ENCODE assay signal across 12 cellular contexts in the genomic region with DNA sequence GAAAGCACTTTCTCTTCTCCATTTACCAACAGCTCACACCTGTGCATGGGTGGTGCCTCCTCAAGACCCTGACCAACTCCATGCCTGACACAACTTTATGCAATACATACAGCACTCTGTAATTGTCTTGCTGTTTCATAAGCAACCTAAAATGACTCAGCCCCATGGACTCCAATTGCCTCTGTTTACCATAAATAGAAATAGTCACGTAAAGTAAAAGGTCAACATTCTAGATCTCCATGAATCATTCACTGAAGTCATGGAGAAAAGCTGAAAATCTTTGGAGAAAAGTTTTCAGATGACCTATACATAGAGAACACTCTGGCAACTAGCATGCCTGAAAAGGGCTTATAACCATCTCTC.
DNase-seq lines count a peak whose midpoint lies in the region; FAIRE-seq and TF ChIP-seq lines count a peak whose summit lies in the region.
"Had no signal": no experiment of that assay in that cellular context is flagged by ENCODE, and none has a peak within 500 bp of the region (broad histone marks: within the 10 kb centered on the region; RNA-seq: fewer than 3 reads in every experiment).

No MANE protein-coding gene starts in this region.

- H3K9me3 Mint-ChIP-seq in MCF 10A (ENCODE audit: unreplicated experiment) = no peaks in the 10 kb centered on the region
- H3K9me3 Mint-ChIP-seq in astrocyte (ENCODE audit: unreplicated experiment) = peaks cover 2% of the 10 kb centered on the region
- H3K9me3 Mint-ChIP-seq: type B pancreatic cell had no signal

- H3K36me3 ChIP-seq in breast epithelium (no peaks in the 10 kb centered on the region), astrocyte (ENCODE audit: insufficient read depth, low read length) (no peaks in the 10 kb centered on the region), uterus (no peaks in the 10 kb centered on the region)

- FAIRE-seq in astrocyte (lab: Jason Lieb, UNC) = peak; percentile 98

- POLR2A ChIA-PET in MCF 10A (lab: Yijun Ruan, JAX) = interaction anchor here (0.7 to 1.6 kb wide), 11 partner anchors 8 to 129 kb away, joined by 3 to 6 read pairs (median 3); partner anchors contain the start of gene OGA

- TF ChIP-seq POLR2A in breast epithelium (IDR thresholded peaks at IDR 0.05) (no peak), uterus (IDR thresholded peaks at IDR 0.05) (no peak)

- H3K27ac ChIP-seq in breast epithelium (no peak overlapping the region), astrocyte (ENCODE audit: low read depth, low read length) (peak overlapping the region; percentile 74), uterus (peak overlapping the region; percentile 58 to 74)

- no peak overlapping the region for H3K4me3 ChIP-seq in breast epithelium
- peak overlapping the region; percentile 13 for H3K4me3 ChIP-seq in astrocyte (ENCODE audit: insufficient read depth, low read depth, low read length)
- H3K4me3 ChIP-seq in uterus = no peak overlapping the region
- H3K4me3 ChIP-seq: spleen had no signal

- H3K27ac Mint-ChIP-seq in MCF 10A (ENCODE audit: low read depth, unreplicated experiment) = peak overlapping the region; percentile 77
- peak overlapping the region; percentile 91 for H3K27ac Mint-ChIP-seq in astrocyte (ENCODE audit: unreplicated experiment)
- H3K27ac Mint-ChIP-seq: type B pancreatic cell had no signal

- H3K9ac ChIP-seq in astrocyte (ENCODE audit: low read length) = peak overlapping the region; percentile 53

- H3K4me1 Mint-ChIP-seq in MCF 10A (ENCODE audit: insufficient read depth, unreplicated experiment) (peaks cover 40% of the 10 kb centered on the region), astrocyte (ENCODE audit: low read depth, unreplicated experiment) (peaks cover 61% of the 10 kb centered on the region)

- H2AFZ ChIP-seq in astrocyte (ENCODE audit: low read depth, low read length) = no peak overlapping the region

- no peaks in the 10 kb centered on the region for H3K4me1 ChIP-seq in breast epithelium
- H3K4me1 ChIP-seq in astrocyte (ENCODE audit: insufficient read depth, low read length) = peaks cover 44% of the 10 kb centered on the region
- peaks cover 4 to 15% of the 10 kb centered on the region in 2 donors for H3K4me1 ChIP-seq in uterus

- no peaks in the 10 kb centered on the region for H4K20me1 ChIP-seq in astrocyte (ENCODE audit: insufficient read depth, low read length)

- no TSS peak for BruUV-seq in MCF 10A (replicated peaks; lab: Mats Ljungman, UMichigan)

- H3K27me3 ChIP-seq in breast epithelium (no peaks in the 10 kb centered on the region), astrocyte (ENCODE audit: insufficient read depth, low read length) (no peaks in the 10 kb centered on the region), uterus (no peaks in the 10 kb centered on the region)
- H3K27me3 ChIP-seq: spleen had no signal

- DNase-seq in MCF 10A (ENCODE audit: unreplicated experiment) (peak; percentile 85), breast epithelium (ENCODE audit: low spot score in 2 of 2) (no peak), astrocyte (ENCODE audit: low read depth) (peak; percentile 91), hepatic stellate cell (ENCODE audit: low spot score) (peak; percentile 48), uterus (no peak), NCI-H510A treated with DMSO at 0.1 percent for 48 hours (lab: John Stamatoyannopoulos, UW) (no peak), NCI-H2227 treated with DMSO at 0.1 percent for 48 hours (lab: John Stamatoyannopoulos, UW) (no peak)
- no peak for DNase-seq in effector CD8-positive, alpha-beta T cell (lab: John Stamatoyannopoulos, UW)
- DNase-seq: AML-193; NK-92 treated with Interleukin-12 subunit alpha and Interleukin-12 subunit beta, amount 100 ng/mL, for 24 hours; spleen had no signal

- peaks cover 5% of the 10 kb centered on the region for H3K36me3 Mint-ChIP-seq in MCF 10A (ENCODE audit: insufficient read depth, unreplicated experiment)
- peaks cover 3% of the 10 kb centered on the region for H3K36me3 Mint-ChIP-seq in astrocyte (ENCODE audit: low read depth, unreplicated experiment)

- intact Hi-C loops in MCF 10A (cut with micrococcal nuclease) (no loop called here), breast epithelium (cut with DNase I; ENCODE audit: low total_unique reads) (no loop called here), uterus (cut with DNase I; ENCODE audit: low total_unique reads) (no loop called here)

- CTCF ChIA-PET in MCF 10A (lab: Yijun Ruan, JAX) = interaction anchor here (0.5 to 1.7 kb wide), 4 partner anchors 16 to 98 kb away, joined by 3 to 4 read pairs (median 4); no protein-coding TSS in a partner anchor

- H3K4me3 Mint-ChIP-seq in MCF 10A (ENCODE audit: unreplicated experiment) = no peak overlapping the region
- H3K4me3 Mint-ChIP-seq in astrocyte (ENCODE audit: unreplicated experiment) = peak overlapping the region; percentile 54
- H3K4me3 Mint-ChIP-seq: type B pancreatic cell had no signal

- TF ChIP-seq CTCF in MCF 10A (IDR thresholded peaks at IDR 0.05; ENCODE audit: unreplicated experiment) = no peak
- TF ChIP-seq CTCF in breast epithelium (IDR thresholded peaks at IDR 0.05) = no peak
- TF ChIP-seq CTCF in astrocyte (IDR thresholded peaks at IDR 0.05; ENCODE audit: insufficient read depth, low read depth, low read length) = no peak
- no peak for TF ChIP-seq CTCF in uterus (IDR thresholded peaks at IDR 0.05)

- no peaks in the 10 kb centered on the region for H3K79me2 ChIP-seq in astrocyte (ENCODE audit: insufficient read depth, low read length)

- H3K4me2 ChIP-seq in astrocyte (ENCODE audit: low read length) = peak overlapping the region; percentile 61

- no peaks in the 10 kb centered on the region for H3K27me3 Mint-ChIP-seq in MCF 10A (ENCODE audit: insufficient read depth, unreplicated experiment)
- no peaks in the 10 kb centered on the region for H3K27me3 Mint-ChIP-seq in astrocyte (ENCODE audit: low read depth, unreplicated experiment)
- H3K27me3 Mint-ChIP-seq: type B pancreatic cell had no signal

- no peaks in the 10 kb centered on the region for H3K9me3 ChIP-seq in breast epithelium
- H3K9me3 ChIP-seq in astrocyte (ENCODE audit: insufficient read depth, low read depth, low read length) = no peaks in the 10 kb centered on the region
- no peaks in the 10 kb centered on the region for H3K9me3 ChIP-seq in uterus
- H3K9me3 ChIP-seq: spleen had no signal

Comparison
In these comparisons a context has a peak if more than half of its experiments do, and no peak if none do; other contexts are left out.
1. DNase-seq: peak in MCF 10A (single experiment), astrocyte (single experiment) and hepatic stellate cell (single experiment); none in breast epithelium (0 of 2), uterus (0 of 2), NCI-H510A treated with DMSO at 0.1 percent for 48 hours (single experiment), NCI-H2227 treated with DMSO at 0.1 percent for 48 hours (single experiment) and effector CD8-positive, alpha-beta T cell (single experiment).
2. H3K27ac ChIP-seq: peak in astrocyte (single experiment) and uterus (2 of 2); none in breast epithelium (0 of 2).